In genomic region chr3:169173636-169174035, GRCh38 we compare ENCODE assay signal across 1 cellular context.
TF ChIP-seq lines count a peak whose summit lies in the region.

No MANE protein-coding gene starts in this region.

TF ChIP-seq in H1, 55 proteins besides CTCF, POLR2A, EP300 and RAD21 (continued from another document):
- TF ChIP-seq TEAD4 (IDR thresholded peaks at IDR 0.05; ENCODE audit: low read depth, low read length), result no peak
